1 cellular context compared by ENCODE assay signal in the genomic region with DNA sequence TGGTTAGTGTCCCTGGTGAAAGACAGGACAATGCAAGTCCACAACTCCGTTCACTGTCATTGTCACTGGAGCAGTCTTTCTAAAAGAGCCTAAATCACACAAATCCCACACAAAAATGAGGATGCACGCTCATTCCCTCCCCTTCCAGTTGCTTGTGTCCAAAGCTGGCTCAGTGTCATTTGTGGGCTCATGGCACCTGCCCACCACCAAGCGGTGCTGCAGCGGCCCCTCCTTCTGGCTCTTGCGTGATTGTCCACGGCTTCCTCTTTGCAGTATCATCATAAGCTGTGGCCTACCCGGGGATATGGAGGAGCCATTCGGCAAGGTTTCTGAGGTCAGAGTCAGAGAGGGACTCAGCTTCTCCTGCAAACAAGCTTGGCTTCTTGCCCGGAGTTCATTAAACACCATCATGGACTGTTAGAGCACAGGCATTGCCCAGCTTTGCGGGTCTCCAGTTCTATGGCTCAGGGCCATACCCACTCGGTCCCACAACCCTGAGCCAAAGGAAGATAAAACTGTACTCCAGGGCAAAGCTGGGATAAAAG.
TF ChIP-seq lines count a peak whose summit lies in the region.

No MANE protein-coding gene starts in this region.

TF ChIP-seq in SK-N-SH, 30 proteins besides CTCF, POLR2A, EP300 and RAD21 (continued from another document):
- TF ChIP-seq, protein P1, sequence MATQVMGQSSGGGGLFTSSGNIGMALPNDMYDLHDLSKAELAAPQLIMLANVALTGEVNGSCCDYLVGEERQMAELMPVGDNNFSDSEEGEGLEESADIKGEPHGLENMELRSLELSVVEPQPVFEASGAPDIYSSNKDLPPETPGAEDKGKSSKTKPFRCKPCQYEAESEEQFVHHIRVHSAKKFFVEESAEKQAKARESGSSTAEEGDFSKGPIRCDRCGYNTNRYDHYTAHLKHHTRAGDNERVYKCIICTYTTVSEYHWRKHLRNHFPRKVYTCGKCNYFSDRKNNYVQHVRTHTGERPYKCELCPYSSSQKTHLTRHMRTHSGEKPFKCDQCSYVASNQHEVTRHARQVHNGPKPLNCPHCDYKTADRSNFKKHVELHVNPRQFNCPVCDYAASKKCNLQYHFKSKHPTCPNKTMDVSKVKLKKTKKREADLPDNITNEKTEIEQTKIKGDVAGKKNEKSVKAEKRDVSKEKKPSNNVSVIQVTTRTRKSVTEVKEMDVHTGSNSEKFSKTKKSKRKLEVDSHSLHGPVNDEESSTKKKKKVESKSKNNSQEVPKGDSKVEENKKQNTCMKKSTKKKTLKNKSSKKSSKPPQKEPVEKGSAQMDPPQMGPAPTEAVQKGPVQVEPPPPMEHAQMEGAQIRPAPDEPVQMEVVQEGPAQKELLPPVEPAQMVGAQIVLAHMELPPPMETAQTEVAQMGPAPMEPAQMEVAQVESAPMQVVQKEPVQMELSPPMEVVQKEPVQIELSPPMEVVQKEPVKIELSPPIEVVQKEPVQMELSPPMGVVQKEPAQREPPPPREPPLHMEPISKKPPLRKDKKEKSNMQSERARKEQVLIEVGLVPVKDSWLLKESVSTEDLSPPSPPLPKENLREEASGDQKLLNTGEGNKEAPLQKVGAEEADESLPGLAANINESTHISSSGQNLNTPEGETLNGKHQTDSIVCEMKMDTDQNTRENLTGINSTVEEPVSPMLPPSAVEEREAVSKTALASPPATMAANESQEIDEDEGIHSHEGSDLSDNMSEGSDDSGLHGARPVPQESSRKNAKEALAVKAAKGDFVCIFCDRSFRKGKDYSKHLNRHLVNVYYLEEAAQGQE (IDR thresholded peaks at IDR 0.05; ENCODE audit: low read depth, low read length) = no peak
- no peak for TF ChIP-seq FOSL2 (IDR thresholded peaks at IDR 0.05; ENCODE audit: borderline replicate concordance, low read depth)
- TF ChIP-seq NRF1 (IDR thresholded peaks at IDR 0.05; ENCODE audit: low read depth, low read length) = no peak
- no peak for TF ChIP-seq RFX5 (IDR thresholded peaks at IDR 0.05; ENCODE audit: low read length)
- TF ChIP-seq CHD2 (IDR thresholded peaks at IDR 0.05; ENCODE audit: low read length, partially characterized antibody) = no peak
- TF ChIP-seq FOXM1 (IDR thresholded peaks at IDR 0.05; ENCODE audit: low read depth) = no peak
- TF ChIP-seq, protein P2, sequence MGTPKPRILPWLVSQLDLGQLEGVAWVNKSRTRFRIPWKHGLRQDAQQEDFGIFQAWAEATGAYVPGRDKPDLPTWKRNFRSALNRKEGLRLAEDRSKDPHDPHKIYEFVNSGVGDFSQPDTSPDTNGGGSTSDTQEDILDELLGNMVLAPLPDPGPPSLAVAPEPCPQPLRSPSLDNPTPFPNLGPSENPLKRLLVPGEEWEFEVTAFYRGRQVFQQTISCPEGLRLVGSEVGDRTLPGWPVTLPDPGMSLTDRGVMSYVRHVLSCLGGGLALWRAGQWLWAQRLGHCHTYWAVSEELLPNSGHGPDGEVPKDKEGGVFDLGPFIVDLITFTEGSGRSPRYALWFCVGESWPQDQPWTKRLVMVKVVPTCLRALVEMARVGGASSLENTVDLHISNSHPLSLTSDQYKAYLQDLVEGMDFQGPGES (IDR thresholded peaks at IDR 0.05; ENCODE audit: low read depth, low read length) = no peak
- TF ChIP-seq EZH2phosphoT487 (IDR thresholded peaks at IDR 0.05; ENCODE audit: borderline replicate concordance, low read depth) = no peak
- no peak for TF ChIP-seq FOXJ3 (CRISPR knock-in tag; IDR thresholded peaks at IDR 0.05)
- no peak for TF ChIP-seq TEAD4 (IDR thresholded peaks at IDR 0.05; ENCODE audit: borderline replicate concordance, insufficient read depth)
- no peak for TF ChIP-seq RXRA (IDR thresholded peaks at IDR 0.05; ENCODE audit: borderline replicate concordance, low read depth)
- TF ChIP-seq JUND (IDR thresholded peaks at IDR 0.05) = no peak
- TF ChIP-seq MXI1 (IDR thresholded peaks at IDR 0.05; ENCODE audit: low read depth, low read length) = no peak
- TF ChIP-seq, protein P3, sequence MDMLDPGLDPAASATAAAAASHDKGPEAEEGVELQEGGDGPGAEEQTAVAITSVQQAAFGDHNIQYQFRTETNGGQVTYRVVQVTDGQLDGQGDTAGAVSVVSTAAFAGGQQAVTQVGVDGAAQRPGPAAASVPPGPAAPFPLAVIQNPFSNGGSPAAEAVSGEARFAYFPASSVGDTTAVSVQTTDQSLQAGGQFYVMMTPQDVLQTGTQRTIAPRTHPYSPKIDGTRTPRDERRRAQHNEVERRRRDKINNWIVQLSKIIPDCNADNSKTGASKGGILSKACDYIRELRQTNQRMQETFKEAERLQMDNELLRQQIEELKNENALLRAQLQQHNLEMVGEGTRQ (IDR thresholded peaks at IDR 0.05; ENCODE audit: borderline replicate concordance, low read depth, low read length) = no peak
- no peak for TF ChIP-seq POLR2AphosphoS5 (IDR thresholded peaks at IDR 0.05; ENCODE audit: low read depth, low read length)
- TF ChIP-seq, protein P4, sequence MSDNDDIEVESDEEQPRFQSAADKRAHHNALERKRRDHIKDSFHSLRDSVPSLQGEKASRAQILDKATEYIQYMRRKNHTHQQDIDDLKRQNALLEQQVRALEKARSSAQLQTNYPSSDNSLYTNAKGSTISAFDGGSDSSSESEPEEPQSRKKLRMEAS (IDR thresholded peaks at IDR 0.05; ENCODE audit: low read depth) = no peak
- no peak for TF ChIP-seq SMC3 (IDR thresholded peaks at IDR 0.05; ENCODE audit: low read depth, low read length)
- no peak for TF ChIP-seq GABPA (IDR thresholded peaks at IDR 0.05; ENCODE audit: low read depth)
- TF ChIP-seq, protein P5, sequence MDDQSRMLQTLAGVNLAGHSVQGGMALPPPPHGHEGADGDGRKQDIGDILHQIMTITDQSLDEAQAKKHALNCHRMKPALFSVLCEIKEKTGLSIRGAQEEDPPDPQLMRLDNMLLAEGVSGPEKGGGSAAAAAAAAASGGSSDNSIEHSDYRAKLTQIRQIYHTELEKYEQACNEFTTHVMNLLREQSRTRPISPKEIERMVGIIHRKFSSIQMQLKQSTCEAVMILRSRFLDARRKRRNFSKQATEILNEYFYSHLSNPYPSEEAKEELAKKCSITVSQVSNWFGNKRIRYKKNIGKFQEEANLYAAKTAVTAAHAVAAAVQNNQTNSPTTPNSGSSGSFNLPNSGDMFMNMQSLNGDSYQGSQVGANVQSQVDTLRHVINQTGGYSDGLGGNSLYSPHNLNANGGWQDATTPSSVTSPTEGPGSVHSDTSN (IDR thresholded peaks at IDR 0.05) = no peak
